Comparison of ENCODE assay signal across 9 cellular contexts in the genomic region with DNA sequence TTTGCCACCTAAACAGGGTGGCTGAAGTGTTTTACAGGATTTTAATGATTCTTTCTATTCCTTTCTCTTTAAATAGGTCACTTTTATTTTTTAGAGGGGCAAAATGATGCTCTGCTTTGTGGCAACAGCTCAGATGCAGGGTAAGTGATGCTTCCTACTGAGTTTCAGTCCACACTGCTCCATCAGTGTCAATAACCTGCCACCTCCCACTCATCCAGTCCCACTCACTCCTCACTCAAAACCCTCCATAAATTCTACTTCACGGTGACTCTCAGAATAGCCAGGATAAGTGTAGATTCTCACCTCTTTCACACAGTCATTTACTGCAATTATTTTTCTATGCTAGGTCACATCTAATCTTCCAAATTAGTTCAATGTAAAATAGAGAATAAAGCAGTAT.
"Had no signal": no experiment of that assay in that cellular context is flagged by ENCODE, and none has a peak within 500 bp of the region (broad histone marks: within the 10 kb centered on the region; RNA-seq: fewer than 3 reads in every experiment).

No MANE protein-coding gene starts in this region.

- H3K36me3 ChIP-seq: HAP-1 had no signal

- H2AFZ ChIP-seq: GM23248, GM23338 had no signal

- H3K4me3 ChIP-seq: GM23248, GM23338, HAP-1 had no signal

- H3K27ac ChIP-seq: GM23248 had no signal

- H3K9me3 ChIP-seq: HAP-1 had no signal

- H3K9ac ChIP-seq: GM23248 had no signal

- ATAC-seq: GM23338, HCT116 had no signal

- H3K4me3 Mint-ChIP-seq: GM23338, H9, HFFc6 had no signal

- DNase-seq: GM23248, GOT3, H7, H9, HCEC 1CT, HFFc6 had no signal

- H3K4me2 ChIP-seq: GM23338 had no signal

- H3K9me3 Mint-ChIP-seq: GM23338, H9, HFFc6 had no signal

- H3K27ac Mint-ChIP-seq: GM23338, H9, HFFc6 had no signal

- H3K4me1 ChIP-seq: HAP-1 had no signal
